19 cellular contexts compared by ENCODE assay signal in genomic region chr12:115088995-115089841, GRCh38.
"Had no signal": no experiment of that assay in that cellular context is flagged by ENCODE, and none has a peak within 500 bp of the region (broad histone marks: within the 10 kb centered on the region; RNA-seq: fewer than 3 reads in every experiment).

No MANE protein-coding gene starts in this region.

- ATAC-seq: gastrocnemius medialis; natural killer cell treated with Interleukin-12 subunit alpha and Interleukin-12 subunit beta and Interleukin-15 and Interleukin-18, amount 100 ng/mL, for 72 hours; stimulated activated naive CD8-positive, alpha-beta T cell treated with anti-CD3 and anti-CD28 coated beads, Interleukin-15, amount 100 ng/mL, for 72 hours had no signal

- H3K27me3 ChIP-seq: gastrocnemius medialis, neutrophil, pancreas, suprapubic skin, transverse colon, vagina had no signal

- H3K9me3 ChIP-seq: gastrocnemius medialis, left ventricle myocardium inferior, lower lobe of right lung, neutrophil, pancreas, suprapubic skin, transverse colon, vagina had no signal

- H3K4me1 ChIP-seq: gastrocnemius medialis, left ventricle myocardium inferior, lower lobe of right lung, suprapubic skin, transverse colon, vagina had no signal

- H3K4me3 ChIP-seq: dorsolateral prefrontal cortex, gastrocnemius medialis, left ventricle myocardium inferior, lower lobe of right lung, pancreas, smooth muscle cell, suprapubic skin, transverse colon, vagina had no signal

- DNase-seq: dorsolateral prefrontal cortex; effector CD4-positive, alpha-beta T cell; gastrocnemius medialis; naive B cell; stimulated activated CD4-positive, alpha-beta T cell treated with anti-CD3 and anti-CD28 coated beads, Interleukin-12 subunit alpha, Interleukin-12 subunit beta, amount 100 ng/mL, for 4 hours; stimulated activated CD4-positive, alpha-beta T cell treated with anti-CD3 and anti-CD28 coated beads, Interleukin-1b, Interleukin-23, amount 100 ng/mL, for 48 hours; stimulated activated CD4-positive, alpha-beta T cell treated with anti-CD3 and anti-CD28 coated beads, Interleukin-4, amount 100 ng/mL, for 1 hour; stimulated activated CD8-positive, alpha-beta memory T cell treated with anti-CD3 and anti-CD28 coated beads, Interleukin-4, amount 100 ng/mL, for 48 hours; stimulated activated naive CD4-positive, alpha-beta T cell; stimulated activated naive CD8-positive, alpha-beta T cell treated with anti-CD3 and anti-CD28 coated beads, Interleukin-15, amount 100 ng/mL, for 72 hours; transverse colon had no signal

- H3K36me3 ChIP-seq: gastrocnemius medialis, left ventricle myocardium inferior, lower lobe of right lung, neutrophil, pancreas, suprapubic skin, transverse colon, vagina had no signal

- H3K27ac ChIP-seq: dorsolateral prefrontal cortex, gastrocnemius medialis, left ventricle myocardium inferior, lower lobe of right lung, neutrophil, suprapubic skin, transverse colon, vagina had no signal
